In genomic region chr21:33682992-33683627, GRCh38 we compare ENCODE assay signal across 1 cellular context.
TF ChIP-seq lines count a peak whose summit lies in the region.

No MANE protein-coding gene starts in this region.

TF ChIP-seq in IMR-90, 13 proteins besides CTCF, POLR2A, EP300 and RAD21:
- TF ChIP-seq NFE2L2 (IDR thresholded peaks at IDR 0.05; ENCODE audit: low read depth, low read length) = no peak
- TF ChIP-seq CEBPB (IDR thresholded peaks at IDR 0.05; ENCODE audit: low read depth, low read length) = peak; percentile 37; the same call in 1 of the 2 replicates
